In the genomic region with DNA sequence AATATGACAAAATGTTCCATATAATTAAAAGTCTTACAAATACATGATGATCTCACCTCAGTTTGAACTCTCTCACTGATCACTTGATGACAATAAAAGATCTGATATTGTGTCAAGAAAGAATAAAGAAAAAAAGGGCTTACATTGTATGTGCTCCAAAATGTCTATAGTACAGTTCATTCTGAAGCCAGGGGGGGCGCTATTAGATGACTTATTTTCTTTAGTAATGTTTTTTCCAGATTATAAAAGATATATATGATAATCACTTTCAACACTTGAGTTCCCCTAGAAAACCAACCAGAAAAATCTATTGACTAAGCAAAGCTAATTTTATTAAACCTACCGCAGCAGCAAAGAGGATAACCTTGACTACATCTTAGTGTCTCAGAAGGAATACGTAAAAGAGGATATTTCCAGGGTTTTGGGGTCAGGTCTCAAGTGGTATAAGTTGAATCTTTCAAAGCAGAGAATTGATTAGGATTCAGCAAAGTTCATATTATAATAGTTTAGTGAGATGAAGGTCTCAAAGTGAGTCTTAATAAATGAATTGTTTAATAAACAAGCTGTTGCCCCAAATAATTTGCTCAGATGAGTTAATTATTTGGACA, we compare ENCODE assay signal across 1 cellular context.
TF ChIP-seq lines count a peak whose summit lies in the region.

No MANE protein-coding gene starts in this region.

TF ChIP-seq in SK-N-SH, 30 proteins besides CTCF, POLR2A, EP300 and RAD21 (continued from another document):
- TF ChIP-seq, protein P1, sequence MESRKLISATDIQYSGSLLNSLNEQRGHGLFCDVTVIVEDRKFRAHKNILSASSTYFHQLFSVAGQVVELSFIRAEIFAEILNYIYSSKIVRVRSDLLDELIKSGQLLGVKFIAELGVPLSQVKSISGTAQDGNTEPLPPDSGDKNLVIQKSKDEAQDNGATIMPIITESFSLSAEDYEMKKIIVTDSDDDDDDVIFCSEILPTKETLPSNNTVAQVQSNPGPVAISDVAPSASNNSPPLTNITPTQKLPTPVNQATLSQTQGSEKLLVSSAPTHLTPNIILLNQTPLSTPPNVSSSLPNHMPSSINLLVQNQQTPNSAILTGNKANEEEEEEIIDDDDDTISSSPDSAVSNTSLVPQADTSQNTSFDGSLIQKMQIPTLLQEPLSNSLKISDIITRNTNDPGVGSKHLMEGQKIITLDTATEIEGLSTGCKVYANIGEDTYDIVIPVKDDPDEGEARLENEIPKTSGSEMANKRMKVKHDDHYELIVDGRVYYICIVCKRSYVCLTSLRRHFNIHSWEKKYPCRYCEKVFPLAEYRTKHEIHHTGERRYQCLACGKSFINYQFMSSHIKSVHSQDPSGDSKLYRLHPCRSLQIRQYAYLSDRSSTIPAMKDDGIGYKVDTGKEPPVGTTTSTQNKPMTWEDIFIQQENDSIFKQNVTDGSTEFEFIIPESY (IDR thresholded peaks at IDR 0.05; ENCODE audit: borderline replicate concordance, low read depth): no peak
- TF ChIP-seq NRF1 (IDR thresholded peaks at IDR 0.05; ENCODE audit: low read depth, low read length) (no peak), GATA2 (CRISPR knock-in tag; IDR thresholded peaks at IDR 0.05) (no peak), GABPA (IDR thresholded peaks at IDR 0.05; ENCODE audit: low read depth) (no peak)
- TF ChIP-seq, protein P2, sequence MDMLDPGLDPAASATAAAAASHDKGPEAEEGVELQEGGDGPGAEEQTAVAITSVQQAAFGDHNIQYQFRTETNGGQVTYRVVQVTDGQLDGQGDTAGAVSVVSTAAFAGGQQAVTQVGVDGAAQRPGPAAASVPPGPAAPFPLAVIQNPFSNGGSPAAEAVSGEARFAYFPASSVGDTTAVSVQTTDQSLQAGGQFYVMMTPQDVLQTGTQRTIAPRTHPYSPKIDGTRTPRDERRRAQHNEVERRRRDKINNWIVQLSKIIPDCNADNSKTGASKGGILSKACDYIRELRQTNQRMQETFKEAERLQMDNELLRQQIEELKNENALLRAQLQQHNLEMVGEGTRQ (IDR thresholded peaks at IDR 0.05; ENCODE audit: borderline replicate concordance, low read depth, low read length): no peak
